Comparison of ENCODE assay signal across 8 cellular contexts in the genomic region with DNA sequence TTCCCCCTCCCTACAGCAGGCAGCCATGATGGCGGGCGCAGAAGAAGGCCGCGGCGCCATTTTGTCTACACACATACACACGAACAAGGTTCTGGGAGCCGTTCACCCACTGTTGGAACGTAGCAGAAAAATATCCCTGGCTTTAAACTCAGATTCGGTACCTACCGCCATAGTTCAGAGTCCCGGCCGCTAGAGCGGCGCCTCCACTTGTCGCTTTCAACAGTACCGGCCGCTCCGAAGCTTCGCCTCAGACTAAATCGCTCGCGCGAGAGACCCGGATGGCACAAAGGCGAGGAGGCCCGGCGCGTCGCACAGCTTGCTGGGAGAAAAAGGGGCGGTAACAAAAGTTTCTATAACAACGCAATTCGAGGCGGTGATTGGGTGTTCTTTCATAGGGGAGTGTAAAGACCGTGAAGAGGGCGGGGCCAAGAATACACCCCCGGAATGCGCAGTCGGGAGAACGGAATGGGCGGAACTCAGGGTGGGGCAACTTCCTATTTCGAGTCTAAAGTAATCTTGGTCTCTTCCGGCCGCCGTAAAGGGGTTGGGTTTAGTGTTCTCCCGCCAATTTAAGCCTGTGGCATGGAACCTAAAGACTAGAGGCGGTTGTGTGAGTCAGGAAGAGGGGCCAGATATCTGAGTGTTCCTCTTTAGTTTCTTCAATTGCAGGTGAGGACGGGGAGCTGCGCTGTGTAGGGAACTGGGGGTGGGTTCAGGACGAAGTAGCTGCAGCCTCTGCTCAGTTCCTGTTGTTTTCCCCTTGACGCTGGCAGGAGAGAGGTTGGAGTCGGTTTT. TPM values are rescaled to one million over a fixed set of nuclear protein-coding genes. Genes with fewer than 3 reads are reported as not detected.
DNase-seq lines count a peak whose midpoint lies in the region; ATAC-seq and TF ChIP-seq lines count a peak whose summit lies in the region.

Gene KNTC1 (plus strand): TSS at position 567 of the 795 bp plus-strand sequence. CDS start 2,815 bp downstream, outside the sequence.
Gene RSRC2 (minus strand): TSS at position 254 of the 795 bp plus-strand sequence. CDS start 83 bp downstream, at position 171.

- H3K4me1 ChIP-seq in right lobe of liver: peaks cover 0 to 35% (median 16%) of the 10 kb centered on the region in 4 donors

- H3K4me1 Mint-ChIP-seq in CD4-positive, alpha-beta T cell (ENCODE audit: low read depth): peaks cover 36% of the 10 kb centered on the region
- H3K4me1 Mint-ChIP-seq in activated CD4-positive, alpha-beta memory T cell treated with anti-CD3 and anti-CD28 coated beads for 36 hours (ENCODE audit: low read depth): peaks cover 36% of the 10 kb centered on the region

- DNase-seq in CD4-positive, alpha-beta T cell: peak; percentile 93 to 99 (median 96)
- peak; percentile 100 for DNase-seq in NCI-H82 treated with DMSO at 0.1 percent for 48 hours (lab: John Stamatoyannopoulos, UW; ENCODE audit: unreplicated experiment)
- peak; percentile 99 for DNase-seq in activated CD4-positive, alpha-beta memory T cell treated with anti-CD3 and anti-CD28 coated beads for 36 hours
- peak; percentile 99 for DNase-seq in ecto neural progenitor cell (ENCODE audit: low spot score)
- DNase-seq in right lobe of liver: peak; percentile 95 to 99 (median 98)
- DNase-seq in stimulated activated CD4-positive, alpha-beta T cell treated with anti-CD3 and anti-CD28 coated beads, Interleukin-4, amount 100 ng/mL, for 4 hours: peak; percentile 89 to 98

- H3K27me3 Mint-ChIP-seq in CD4-positive, alpha-beta T cell: no peaks in the 10 kb centered on the region
- H3K27me3 Mint-ChIP-seq in activated CD4-positive, alpha-beta memory T cell treated with anti-CD3 and anti-CD28 coated beads for 36 hours: no peaks in the 10 kb centered on the region

- H3K27me3 ChIP-seq in CD4-positive, alpha-beta T cell (ENCODE audit: control insufficient read depth, insufficient read depth, low read length): no peaks in the 10 kb centered on the region
- no peaks in the 10 kb centered on the region for H3K27me3 ChIP-seq in right lobe of liver

- CTCF ChIA-PET in CD4-positive, alpha-beta T cell (lab: Charles Lee): interaction anchor here (1.0 to 2.6 kb wide), 3 partner anchors 12 to 226 kb away, joined by 3 to 22 read pairs (median 6); partner anchors contain the start of genes DENR and ZCCHC8
- CTCF ChIA-PET in activated CD4-positive, alpha-beta memory T cell treated with anti-CD3 and anti-CD28 coated beads for 36 hours (lab: Charles Lee): interaction anchor here (1.1 to 2.4 kb wide), 4 partner anchors 16 to 171 kb away, joined by 3 to 13 read pairs (median 6); partner anchors contain the start of gene ZCCHC8

- no peaks in the 10 kb centered on the region for H3K9me3 ChIP-seq in CD4-positive, alpha-beta T cell (ENCODE audit: control insufficient read depth, low read length)
- H3K9me3 ChIP-seq in right lobe of liver: no peaks in the 10 kb centered on the region

- peak; percentile 90 for ATAC-seq in CD4-positive, alpha-beta T cell (ENCODE audit: poor library complexity)
- ATAC-seq in GM19452 (IDR thresholded peaks at IDR 0.05; ENCODE audit: unreplicated experiment): peak; percentile 86
- ATAC-seq in HG03575 (IDR thresholded peaks at IDR 0.05; ENCODE audit: extremely low read depth, insufficient number of reproducible peaks, low FRiP score, unreplicated experiment): peak; percentile 69
- ATAC-seq in right lobe of liver: peak; percentile 95 to 98 (median 96)

- H3K27ac Mint-ChIP-seq in CD4-positive, alpha-beta T cell: no peak within 1 kb of the TSS
- no peak within 1 kb of the TSS for H3K27ac Mint-ChIP-seq in activated CD4-positive, alpha-beta memory T cell treated with anti-CD3 and anti-CD28 coated beads for 36 hours

- POLR2A ChIA-PET in CD4-positive, alpha-beta T cell (lab: Charles Lee): interaction anchor here (0.6 to 8.9 kb wide), 35 partner anchors 9 to 1175 kb away, joined by 3 to 208 read pairs (median 4); partner anchors contain the start of genes B3GNT4, CLIP1, DENR and DIABLO
- POLR2A ChIA-PET in activated CD4-positive, alpha-beta memory T cell treated with anti-CD3 and anti-CD28 coated beads for 36 hours (lab: Charles Lee): interaction anchor here (0.6 to 13.6 kb wide), 13 partner anchors 9 to 898 kb away, joined by 3 to 215 read pairs (median 4); partner anchors contain the start of genes MPHOSPH9 and ZCCHC8

- no peaks in the 10 kb centered on the region for H3K9me3 Mint-ChIP-seq in CD4-positive, alpha-beta T cell
- no peaks in the 10 kb centered on the region for H3K9me3 Mint-ChIP-seq in activated CD4-positive, alpha-beta memory T cell treated with anti-CD3 and anti-CD28 coated beads for 36 hours

- intact Hi-C loops in CD4-positive, alpha-beta T cell (cut with DNase I, micrococcal nuclease): loop anchor here (1.0 to 10.0 kb wide), 9 partner anchors 26 to 1075 kb away; partner anchors contain the start of genes DENR (in 2 of the 2), DDX55 (in 1 of the 2), DIABLO (in 1 of the 2) and MPHOSPH9 (in 1 of the 2)
- intact Hi-C loops in activated CD4-positive, alpha-beta memory T cell treated with anti-CD3 and anti-CD28 coated beads for 36 hours (cut with micrococcal nuclease): loop anchor here (1.0 to 5.0 kb wide), 7 partner anchors 26 to 905 kb away; partner anchors contain the start of genes DENR, DIABLO, MPHOSPH9 and MTRFR
- intact Hi-C loops in right lobe of liver (cut with DNase I): no loop called here

- H3K4me3 ChIP-seq in right lobe of liver: peak within 1 kb of the TSS; percentile 70 to 88 (median 75)

- TF ChIP-seq POLR2A in right lobe of liver (IDR thresholded peaks at IDR 0.05): peak; percentile 95

- H3K4me3 Mint-ChIP-seq in CD4-positive, alpha-beta T cell: no peak within 1 kb of the TSS
- no peak within 1 kb of the TSS for H3K4me3 Mint-ChIP-seq in activated CD4-positive, alpha-beta memory T cell treated with anti-CD3 and anti-CD28 coated beads for 36 hours

- H3K36me3 ChIP-seq in right lobe of liver: peaks cover 0 to 3% (median 2%) of the 10 kb centered on the region in 4 donors

- peaks cover 39% of the 10 kb centered on the region for H3K36me3 Mint-ChIP-seq in CD4-positive, alpha-beta T cell (ENCODE audit: low read depth)
- H3K36me3 Mint-ChIP-seq in activated CD4-positive, alpha-beta memory T cell treated with anti-CD3 and anti-CD28 coated beads for 36 hours: peaks cover 42% of the 10 kb centered on the region

- peak within 1 kb of the TSS; percentile 98 for H3K27ac ChIP-seq in CD4-positive, alpha-beta T cell (ENCODE audit: low read depth, low read length)
- peak within 1 kb of the TSS; percentile 98 to 99 (median 98) for H3K27ac ChIP-seq in right lobe of liver

- no peak for TF ChIP-seq CTCF in CD4-positive, alpha-beta T cell (IDR thresholded peaks at IDR 0.05)
- no peak for TF ChIP-seq CTCF in right lobe of liver (IDR thresholded peaks at IDR 0.05)

- WGBS in right lobe of liver (ENCODE audit: insufficient coverage, low coverage, low lambda C conversion rate, missing lambda C conversion rate): under 1% methylated on average over 33 of the region's 51 CpGs

RNA-seq across cellular contexts. Expression of gene KNTC1, which starts in this region (rescaled TPM):
- 10 to 100 TPM; 23.3 to 23.8 TPM for total RNA-seq in CD4-positive, alpha-beta T cell
- total RNA-seq in activated CD4-positive, alpha-beta memory T cell treated with anti-CD3 and anti-CD28 coated beads for 36 hours: 100 to 1,000 TPM; 136 to 147 TPM
- total RNA-seq in right lobe of liver: 10 to 100 TPM in 1 of 6 experiments, 1 to 10 TPM in 5; 2.1 to 10.7 (median 3.5) TPM

RNA-seq across cellular contexts. Expression of gene RSRC2, which starts in this region (rescaled TPM):
- 100 to 1,000 TPM; 339 to 341 TPM for total RNA-seq in CD4-positive, alpha-beta T cell
- total RNA-seq in activated CD4-positive, alpha-beta memory T cell treated with anti-CD3 and anti-CD28 coated beads for 36 hours: 100 to 1,000 TPM; 106 to 115 TPM
- 10 to 100 TPM; 17.6 to 27.7 (median 23.4) TPM for total RNA-seq in right lobe of liver

Comparison
In these comparisons a context has a peak if more than half of its experiments do, and no peak if none do; other contexts are left out.
1. Peak in every context shown above with its lines: DNase-seq, ATAC-seq, H3K4me3 ChIP-seq and H3K27ac ChIP-seq.
2. RNA of gene KNTC1 (total RNA-seq): 136 to 147 TPM in activated CD4-positive, alpha-beta memory T cell treated with anti-CD3 and anti-CD28 coated beads for 36 hours; 23.3 to 23.8 TPM in CD4-positive, alpha-beta T cell and 2.1 to 10.7 TPM in right lobe of liver; every median in the first group is over 4 times any median in the second.
3. intact Hi-C loops: an anchor here in CD4-positive, alpha-beta T cell (1.0 to 10.0 kb wide) and activated CD4-positive, alpha-beta memory T cell treated with anti-CD3 and anti-CD28 coated beads for 36 hours (1.0 to 5.0 kb wide); none called in right lobe of liver.